Comparison of ENCODE assay signal across 9 cellular contexts in the genomic region with DNA sequence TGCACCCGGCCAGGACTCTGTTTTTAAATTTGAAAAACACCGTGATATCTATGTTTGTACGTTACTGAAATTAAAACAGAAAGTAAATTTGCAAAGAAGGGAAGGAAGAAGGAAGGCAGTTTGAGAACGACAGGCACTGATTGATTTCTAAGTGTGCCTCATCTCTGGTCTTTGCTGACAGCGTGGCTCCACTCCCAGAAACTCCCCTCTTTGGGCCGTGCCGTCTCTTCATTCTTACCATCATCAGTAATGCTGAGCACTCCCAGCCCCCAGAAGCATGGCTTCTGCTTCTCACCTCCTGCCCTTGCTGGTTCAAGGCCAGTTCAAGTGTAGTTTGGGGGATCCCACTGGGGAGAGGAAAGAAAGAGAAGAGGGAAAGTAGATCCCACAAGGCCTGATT.
"Had no signal": no experiment of that assay in that cellular context is flagged by ENCODE, and none has a peak within 500 bp of the region (broad histone marks: within the 10 kb centered on the region; RNA-seq: fewer than 3 reads in every experiment).

No MANE protein-coding gene starts in this region.

- ATAC-seq: GM23338, HCT116 had no signal

- H3K27ac ChIP-seq: GM23248 had no signal

- H3K36me3 ChIP-seq: HAP-1 had no signal

- H3K4me3 ChIP-seq: GM23248, GM23338, HAP-1 had no signal

- H2AFZ ChIP-seq: GM23248, GM23338 had no signal

- H3K4me2 ChIP-seq: GM23338 had no signal

- H3K9ac ChIP-seq: GM23248 had no signal

- DNase-seq: GM23248, GOT3, H7, H9, HCEC 1CT, HFFc6 had no signal

- H3K9me3 ChIP-seq: HAP-1 had no signal

- H3K9me3 Mint-ChIP-seq: GM23338, H9, HFFc6 had no signal

- H3K27ac Mint-ChIP-seq: GM23338, HFFc6 had no signal

- H3K4me3 Mint-ChIP-seq: GM23338, H9, HFFc6 had no signal
